Comparison of ENCODE assay signal across 25 cellular contexts in the genomic region with DNA sequence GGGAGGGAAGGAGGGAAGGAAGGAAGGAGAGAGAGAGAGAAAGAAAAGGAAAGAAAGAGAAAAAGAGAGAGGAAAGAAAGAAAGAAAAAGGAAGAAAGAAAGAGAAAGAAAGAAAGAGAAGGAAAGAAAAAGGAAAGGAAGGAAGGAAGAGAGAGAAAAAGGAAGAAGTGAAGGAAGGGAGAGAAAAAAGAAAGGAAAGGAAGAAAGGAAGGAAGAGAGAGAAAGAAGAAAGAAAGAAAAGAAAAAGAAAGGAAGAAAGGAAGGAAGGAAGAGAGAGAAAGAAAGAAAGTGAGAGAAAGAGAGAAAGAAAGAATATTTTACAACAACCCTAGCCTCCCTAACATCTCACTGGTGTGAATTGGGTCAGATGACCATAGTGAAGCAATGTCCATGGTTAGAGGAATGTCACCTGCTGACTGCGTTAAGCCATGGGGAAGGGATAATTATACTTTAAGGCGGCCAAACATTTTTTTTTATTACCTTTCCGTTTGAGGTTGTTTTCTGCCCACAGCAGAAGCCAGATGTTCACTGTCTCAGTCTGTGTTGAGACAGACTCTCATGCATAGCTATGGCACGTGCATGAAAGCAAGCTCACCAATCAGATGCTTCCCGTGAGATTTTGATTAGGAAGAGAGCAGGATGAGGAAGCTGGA.
DNase-seq lines count a peak whose midpoint lies in the region; TF ChIP-seq lines count a peak whose summit lies in the region.
"Had no signal": no experiment of that assay in that cellular context is flagged by ENCODE, and none has a peak within 500 bp of the region (broad histone marks: within the 10 kb centered on the region; RNA-seq: fewer than 3 reads in every experiment).

No MANE protein-coding gene starts in this region.

- no peaks in the 10 kb centered on the region for H3K79me2 ChIP-seq in MM.1S (ENCODE audit: low read length)

- POLR2A ChIA-PET in MCF 10A (lab: Yijun Ruan, JAX): no interaction called here
- POLR2A ChIA-PET in Caco-2 (lab: Charles Lee): no interaction called here

- H3F3A ChIP-seq in MM.1S (ENCODE audit: insufficient read depth, low read length): no peaks in the 10 kb centered on the region

- H3K9me3 ChIP-seq in MM.1S (replicated peaks; ENCODE audit: insufficient read depth, low read length): no peaks in the 10 kb centered on the region
- H3K9me3 ChIP-seq in Caco-2: no peaks in the 10 kb centered on the region
- H3K9me3 ChIP-seq: transverse colon had no signal

- peak overlapping the region; percentile 26; the same call in 1 of the 2 replicates for H3K4me2 ChIP-seq in MM.1S (ENCODE audit: low read depth, low read length)

- 0 out of 2 replicates have a peak overlapping the region, but pooled peaks have one; percentile 1 for H3K27ac ChIP-seq in MM.1S (ENCODE audit: low read length)
- H3K27ac ChIP-seq: coronary artery, transverse colon had no signal

- intact Hi-C loops in MCF 10A (cut with micrococcal nuclease): no loop called here
- intact Hi-C loops in Caco-2 (cut with micrococcal nuclease; ENCODE audit: unreplicated experiment): no loop called here

- CTCF ChIA-PET in MCF 10A (lab: Yijun Ruan, JAX): no interaction called here
- CTCF ChIA-PET in Caco-2 (lab: Charles Lee): interaction anchor here (0.5 kb wide), 1 partner anchor 93 kb away, joined by 3 read pairs; no protein-coding TSS in a partner anchor

- BruUV-seq in MCF 10A (replicated peaks; lab: Mats Ljungman, UMichigan) (no TSS peak), Caco-2 (replicated peaks; lab: Mats Ljungman, UMichigan) (no TSS peak)

- H3K9ac ChIP-seq in MM.1S (ENCODE audit: low read length): no peak overlapping the region

- H3K27ac Mint-ChIP-seq in glutamatergic neuron (ENCODE audit: unreplicated experiment) (peak overlapping the region; percentile 33), MCF 10A (ENCODE audit: low read depth, unreplicated experiment) (no peak overlapping the region), Caco-2 (ENCODE audit: unreplicated experiment) (no peak overlapping the region)
- H3K27ac Mint-ChIP-seq: activated CD4-positive, alpha-beta memory T cell treated with anti-CD3 and anti-CD28 coated beads for 36 hours; activated naive CD8-positive, alpha-beta T cell treated with anti-CD3 and anti-CD28 coated beads for 36 hours; CD4-positive, alpha-beta memory T cell had no signal

- H2AFZ ChIP-seq in MM.1S (ENCODE audit: low read length): peak overlapping the region; percentile 12; the same call in 1 of the 2 replicates

- H3K36me3 ChIP-seq in MM.1S (replicated peaks; ENCODE audit: insufficient read depth, low read length) (no peaks in the 10 kb centered on the region), Caco-2 (ENCODE audit: control insufficient read depth, insufficient read depth, low read length) (no peaks in the 10 kb centered on the region)
- H3K36me3 ChIP-seq: transverse colon had no signal

- H3K27me3 ChIP-seq in MM.1S (replicated peaks; ENCODE audit: insufficient read depth, low read length) (no peaks in the 10 kb centered on the region), Caco-2 (replicated peaks; ENCODE audit: control insufficient read depth, insufficient read depth, low read length) (no peaks in the 10 kb centered on the region)

- H3K4me3 ChIP-seq in MM.1S (ENCODE audit: low read length) (no peak overlapping the region), Caco-2 (ENCODE audit: low read depth, low read length) (no peak overlapping the region)
- H3K4me3 ChIP-seq: coronary artery, transverse colon had no signal

- H3K9me2 ChIP-seq in MM.1S (replicated peaks; ENCODE audit: insufficient read depth, low read length): no peaks in the 10 kb centered on the region

- H3K9me3 Mint-ChIP-seq in glutamatergic neuron (ENCODE audit: unreplicated experiment) (peaks cover 3% of the 10 kb centered on the region), MCF 10A (ENCODE audit: unreplicated experiment) (peaks cover 7% of the 10 kb centered on the region), Caco-2 (ENCODE audit: unreplicated experiment) (no peaks in the 10 kb centered on the region)
- H3K9me3 Mint-ChIP-seq: activated CD4-positive, alpha-beta memory T cell treated with anti-CD3 and anti-CD28 coated beads for 36 hours; activated naive CD8-positive, alpha-beta T cell treated with anti-CD3 and anti-CD28 coated beads for 36 hours; CD4-positive, alpha-beta memory T cell had no signal

- H3K4me1 ChIP-seq in MM.1S (ENCODE audit: low read length) (no peaks in the 10 kb centered on the region), Caco-2 (no peaks in the 10 kb centered on the region)
- H3K4me1 ChIP-seq: transverse colon had no signal

- no peak for TF ChIP-seq CTCF in MM.1S (IDR thresholded peaks at IDR 0.05; ENCODE audit: low read length)
- TF ChIP-seq CTCF in glutamatergic neuron (IDR thresholded peaks at IDR 0.05; ENCODE audit: partially characterized antibody, unreplicated experiment): no peak
- no peak for TF ChIP-seq CTCF in MCF 10A (IDR thresholded peaks at IDR 0.05; ENCODE audit: unreplicated experiment)
- no peak for TF ChIP-seq CTCF in Caco-2 (IDR thresholded peaks at IDR 0.05; ENCODE audit: insufficient read depth in 1 of 2, low read depth in 1 of 2, low read length in 1 of 2, severe bottlenecking in 1 of 2, unreplicated experiment in 1 of 2)

- peak; percentile 21 for DNase-seq in NCI-H82 (lab: John Stamatoyannopoulos, UW)
- no peak for DNase-seq in NCI-H82 treated with DMSO at 0.1 percent for 48 hours (lab: John Stamatoyannopoulos, UW; ENCODE audit: unreplicated experiment)
- DNase-seq in MM.1S: peak; percentile 58
- peak; percentile 86 for DNase-seq in NOMO-1 treated with DMSO at 0.1 percent for 48 hours (lab: John Stamatoyannopoulos, UW; ENCODE audit: unreplicated experiment)
- DNase-seq in glutamatergic neuron: no peak
- no peak for DNase-seq in MCF 10A (ENCODE audit: unreplicated experiment)
- DNase-seq in Caco-2: no peak
- no peak for DNase-seq in CD1c-positive myeloid dendritic cell (ENCODE audit: extremely low spot score)
- DNase-seq: activated CD4-positive, alpha-beta memory T cell treated with anti-CD3 and anti-CD28 coated beads for 36 hours; activated naive CD8-positive, alpha-beta T cell treated with anti-CD3 and anti-CD28 coated beads for 36 hours; aorta; CD4-positive, alpha-beta memory T cell; DMS53; foreskin melanocyte; KG1; left colon; mammary epithelial cell; NCI-H1092 treated with DMSO at 0.1 percent for 48 hours; NCI-H1930; NCI-H2227 treated with DMSO at 0.1 percent for 48 hours; posterior cingulate gyrus; right cardiac atrium; stimulated activated CD4-positive, alpha-beta T cell treated with anti-CD3 and anti-CD28 coated beads, Interleukin-2, amount 100 ng/mL, for 48 hours; transverse colon had no signal

- no peaks in the 10 kb centered on the region for H4K20me1 ChIP-seq in MM.1S (ENCODE audit: insufficient read depth, low read length)

- H3K27me3 Mint-ChIP-seq in glutamatergic neuron (ENCODE audit: unreplicated experiment) (peaks cover 1% of the 10 kb centered on the region), MCF 10A (ENCODE audit: insufficient read depth, unreplicated experiment) (peaks cover 12% of the 10 kb centered on the region), Caco-2 (ENCODE audit: insufficient read depth, unreplicated experiment) (no peaks in the 10 kb centered on the region)
- H3K27me3 Mint-ChIP-seq: activated CD4-positive, alpha-beta memory T cell treated with anti-CD3 and anti-CD28 coated beads for 36 hours had no signal

- H3K4me1 Mint-ChIP-seq in glutamatergic neuron (ENCODE audit: low read depth, unreplicated experiment) (peaks cover 4% of the 10 kb centered on the region), MCF 10A (ENCODE audit: insufficient read depth, unreplicated experiment) (peaks cover 6% of the 10 kb centered on the region), Caco-2 (ENCODE audit: low read depth, unreplicated experiment) (peaks cover 7% of the 10 kb centered on the region)
- H3K4me1 Mint-ChIP-seq: activated naive CD8-positive, alpha-beta T cell treated with anti-CD3 and anti-CD28 coated beads for 36 hours; CD4-positive, alpha-beta memory T cell had no signal

- H3K4me3 Mint-ChIP-seq in glutamatergic neuron (ENCODE audit: unreplicated experiment) (no peak overlapping the region), MCF 10A (ENCODE audit: unreplicated experiment) (no peak overlapping the region), Caco-2 (ENCODE audit: unreplicated experiment) (no peak overlapping the region)
- H3K4me3 Mint-ChIP-seq: activated CD4-positive, alpha-beta memory T cell treated with anti-CD3 and anti-CD28 coated beads for 36 hours; activated naive CD8-positive, alpha-beta T cell treated with anti-CD3 and anti-CD28 coated beads for 36 hours; CD4-positive, alpha-beta memory T cell had no signal

- H3K36me3 Mint-ChIP-seq in glutamatergic neuron (ENCODE audit: unreplicated experiment) (no peaks in the 10 kb centered on the region), MCF 10A (ENCODE audit: insufficient read depth, unreplicated experiment) (no peaks in the 10 kb centered on the region), Caco-2 (ENCODE audit: insufficient read depth, unreplicated experiment) (no peaks in the 10 kb centered on the region)
- H3K36me3 Mint-ChIP-seq: activated CD4-positive, alpha-beta memory T cell treated with anti-CD3 and anti-CD28 coated beads for 36 hours; activated naive CD8-positive, alpha-beta T cell treated with anti-CD3 and anti-CD28 coated beads for 36 hours; CD4-positive, alpha-beta memory T cell had no signal

Comparison
In these comparisons a context has a peak if more than half of its experiments do, and no peak if none do; other contexts are left out.
1. DNase-seq: peak in NCI-H82 (single experiment), MM.1S (single experiment) and NOMO-1 treated with DMSO at 0.1 percent for 48 hours (single experiment); none in NCI-H82 treated with DMSO at 0.1 percent for 48 hours (single experiment), glutamatergic neuron (single experiment), MCF 10A (single experiment), Caco-2 (0 of 2) and CD1c-positive myeloid dendritic cell (single experiment).